Comparison of ENCODE assay signal across 18 cellular contexts in the genomic region with DNA sequence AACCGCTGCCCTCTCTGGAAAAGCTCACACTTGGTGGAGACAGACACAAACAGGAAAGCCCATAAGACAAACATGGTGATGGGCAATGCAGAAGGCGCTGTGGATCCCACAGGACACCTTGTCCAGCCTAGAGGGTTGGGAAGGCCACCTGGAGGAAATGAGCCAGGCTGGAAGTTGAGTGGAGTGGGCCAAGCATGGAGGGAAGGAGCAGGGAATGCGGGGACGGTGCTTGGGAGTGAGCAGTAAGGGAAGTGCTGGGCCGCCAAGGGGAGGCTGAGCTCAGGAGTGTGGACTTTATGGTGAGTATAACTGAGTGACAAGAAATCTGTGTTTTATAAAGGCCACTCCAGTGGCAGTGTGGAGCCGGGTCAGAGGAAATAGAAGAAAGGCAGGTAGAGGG. TPM values are rescaled to one million over a fixed set of nuclear protein-coding genes. Genes with fewer than 3 reads are reported as not detected.
DNase-seq lines count a peak whose midpoint lies in the region; ATAC-seq and TF ChIP-seq lines count a peak whose summit lies in the region.
"Had no signal": no experiment of that assay in that cellular context is flagged by ENCODE, and none has a peak within 500 bp of the region (broad histone marks: within the 10 kb centered on the region; RNA-seq: fewer than 3 reads in every experiment).

No MANE protein-coding gene starts in this region.

- H3K27ac Mint-ChIP-seq in activated T-cell treated with anti-CD3 and anti-CD28 coated beads, Interleukin-2, amount 50 U/mL, for 24 hours = no peak overlapping the region
- H3K27ac Mint-ChIP-seq in brain = no peak overlapping the region
- peak overlapping the region in 1 of 10 donors; percentile 40 for H3K27ac Mint-ChIP-seq in naive thymus-derived CD8-positive, alpha-beta T cell

- intact Hi-C loops in thyroid gland (cut with DNase I) = loop anchor here (10.0 kb wide), 1 partner anchor 144 kb away; no protein-coding TSS in a partner anchor

- peaks cover 5% of the 10 kb centered on the region for H3K4me1 Mint-ChIP-seq in activated T-cell treated with anti-CD3 and anti-CD28 coated beads, Interleukin-2, amount 50 U/mL, for 4 hours (ENCODE audit: low read depth)
- H3K4me1 Mint-ChIP-seq in activated T-cell treated with anti-CD3 and anti-CD28 coated beads, Interleukin-2, amount 50 U/mL, for 24 hours (ENCODE audit: low read depth) = peaks cover 6% of the 10 kb centered on the region
- peaks cover 16% of the 10 kb centered on the region for H3K4me1 Mint-ChIP-seq in brain
- peaks cover 4 to 12% (median 9%) of the 10 kb centered on the region in 4 donors for H3K4me1 Mint-ChIP-seq in naive thymus-derived CD8-positive, alpha-beta T cell

- 89 to 98% methylated on average over 5 to 6 of the region's 6 CpGs for WGBS in thyroid gland, 2 donors

- peaks cover 40% of the 10 kb centered on the region for H3K27me3 Mint-ChIP-seq in activated T-cell treated with anti-CD3 and anti-CD28 coated beads, Interleukin-2, amount 50 U/mL, for 4 hours (ENCODE audit: low read depth)
- H3K27me3 Mint-ChIP-seq in activated T-cell treated with anti-CD3 and anti-CD28 coated beads, Interleukin-2, amount 50 U/mL, for 24 hours = peaks cover 61% of the 10 kb centered on the region
- H3K27me3 Mint-ChIP-seq in brain = peaks cover 39% of the 10 kb centered on the region
- peaks cover 19 to 51% (median 32%) of the 10 kb centered on the region in 5 donors for H3K27me3 Mint-ChIP-seq in naive thymus-derived CD8-positive, alpha-beta T cell

- no peaks in the 10 kb centered on the region for H3K27me3 ChIP-seq in thyroid gland

- no peaks in the 10 kb centered on the region for H3K9me3 ChIP-seq in thyroid gland
- H3K9me3 ChIP-seq: BLaER1 treated with 17β-estradiol and CSF1 and Interleukin-3, amounts not matched to agents 10 nM and 100 nM; Caco-2; Peyer's patch had no signal

- TF ChIP-seq CTCF in brain (conservative IDR thresholded peaks at IDR 0.05) (no peak), thyroid gland (IDR thresholded peaks at IDR 0.05) (no peak)

- H3K4me1 ChIP-seq in thyroid gland = no peaks in the 10 kb centered on the region

- H3K4me3 ChIP-seq in thyroid gland (replicated peaks in 1 of 3) = no peak overlapping the region
- H3K4me3 ChIP-seq: BLaER1 treated with 17β-estradiol and CSF1 and Interleukin-3, amounts not matched to agents 10 nM and 100 nM; Peyer's patch had no signal

- H3K27ac ChIP-seq in thyroid gland = no peak overlapping the region
- H3K27ac ChIP-seq: BLaER1 treated with 17β-estradiol and CSF1 and Interleukin-3, amounts not matched to agents 10 nM and 100 nM; Peyer's patch had no signal

- no peaks in the 10 kb centered on the region for H3K9me3 Mint-ChIP-seq in activated T-cell treated with anti-CD3 and anti-CD28 coated beads, Interleukin-2, amount 50 U/mL, for 4 hours
- no peaks in the 10 kb centered on the region for H3K9me3 Mint-ChIP-seq in activated T-cell treated with anti-CD3 and anti-CD28 coated beads, Interleukin-2, amount 50 U/mL, for 24 hours
- peaks cover 0 to 3% (median 0%) of the 10 kb centered on the region in 5 experiments for H3K9me3 Mint-ChIP-seq in brain
- no peaks in the 10 kb centered on the region for H3K9me3 Mint-ChIP-seq in naive thymus-derived CD8-positive, alpha-beta T cell
- H3K9me3 Mint-ChIP-seq: IgD-negative memory B cell had no signal

- DNase-seq in activated T-cell treated with anti-CD3 and anti-CD28 coated beads, Interleukin-2, amount 50 U/mL, for 4 hours = no peak
- DNase-seq in activated T-cell treated with anti-CD3 and anti-CD28 coated beads, Interleukin-2, amount 50 U/mL, for 24 hours = no peak
- DNase-seq in naive thymus-derived CD8-positive, alpha-beta T cell = no peak
- DNase-seq in NCI-H2029 (lab: John Stamatoyannopoulos, UW) = no peak
- DNase-seq in thyroid gland = no peak
- no peak for DNase-seq in GM19238 (ENCODE audit: insufficient read length, low spot score)
- DNase-seq: Caco-2, EL, Kasumi-1, MM.1S, NCI-H1092 treated with DMSO at 0.1 percent for 48 hours, NCI-H524 treated with DMSO at 0.1 percent for 48 hours, Peyer's patch, SHP77 had no signal

- no peaks in the 10 kb centered on the region for H3K36me3 ChIP-seq in thyroid gland
- H3K36me3 ChIP-seq: BLaER1 treated with 17β-estradiol and CSF1 and Interleukin-3, amounts not matched to agents 10 nM and 100 nM; Peyer's patch had no signal

- TF ChIP-seq POLR2A in thyroid gland (IDR thresholded peaks at IDR 0.05) = no peak

- H3K4me3 Mint-ChIP-seq in activated T-cell treated with anti-CD3 and anti-CD28 coated beads, Interleukin-2, amount 50 U/mL, for 4 hours = peak overlapping the region; percentile 24
- no peak overlapping the region for H3K4me3 Mint-ChIP-seq in activated T-cell treated with anti-CD3 and anti-CD28 coated beads, Interleukin-2, amount 50 U/mL, for 24 hours
- peak overlapping the region in 4 of 5 experiments; percentile 13 to 74 (median 26) for H3K4me3 Mint-ChIP-seq in brain
- H3K4me3 Mint-ChIP-seq in naive thymus-derived CD8-positive, alpha-beta T cell = peak overlapping the region in 6 of 10 donors; percentile 13 to 70 (median 40)

- POLR2A ChIA-PET in naive thymus-derived CD8-positive, alpha-beta T cell (lab: Charles Lee) = interaction anchor here (0.7 kb wide), 1 partner anchor 10 kb away, joined by 6 read pairs; no protein-coding TSS in a partner anchor

- ATAC-seq in activated T-cell treated with anti-CD3 and anti-CD28 coated beads, Interleukin-2, amount 50 U/mL, for 4 hours = no peak
- no peak for ATAC-seq in naive thymus-derived CD8-positive, alpha-beta T cell
- ATAC-seq in HG03108 (IDR thresholded peaks at IDR 0.05; ENCODE audit: unreplicated experiment) = no peak

- no peaks in the 10 kb centered on the region for H3K36me3 Mint-ChIP-seq in activated T-cell treated with anti-CD3 and anti-CD28 coated beads, Interleukin-2, amount 50 U/mL, for 4 hours (ENCODE audit: insufficient read depth)
- no peaks in the 10 kb centered on the region for H3K36me3 Mint-ChIP-seq in activated T-cell treated with anti-CD3 and anti-CD28 coated beads, Interleukin-2, amount 50 U/mL, for 24 hours (ENCODE audit: low read depth)
- H3K36me3 Mint-ChIP-seq in brain = no peaks in the 10 kb centered on the region
- no peaks in the 10 kb centered on the region for H3K36me3 Mint-ChIP-seq in naive thymus-derived CD8-positive, alpha-beta T cell
- H3K36me3 Mint-ChIP-seq: IgD-negative memory B cell had no signal

RNA-seq across cellular contexts. Expression of gene GRHL1, which starts 2.8 kb away (rescaled TPM):
- 1 to 10 TPM; 1.1 to 1.3 (median 1.1) TPM for total RNA-seq in activated T-cell treated with anti-CD3 and anti-CD28 coated beads, Interleukin-2, amount 50 U/mL, for 4 hours
- 1.0 TPM for polyA plus RNA-seq in brain (ENCODE audit: insufficient read depth, low read depth, low replicate concordance)
- under 1 TPM in 1 of 2 experiments, not detected in 1; 0.47 TPM for total RNA-seq in naive thymus-derived CD8-positive, alpha-beta T cell
- under 1 TPM in 1 of 3 donors, not detected in 2; 0.05 TPM for polyA plus RNA-seq in naive thymus-derived CD8-positive, alpha-beta T cell
- total RNA-seq in thyroid gland = 10 to 100 TPM in 1 of 4 donors, 1 to 10 TPM in 3; 6.2 to 12.1 (median 8.2) TPM
